24 cellular contexts compared by ENCODE assay signal in the genomic region with DNA sequence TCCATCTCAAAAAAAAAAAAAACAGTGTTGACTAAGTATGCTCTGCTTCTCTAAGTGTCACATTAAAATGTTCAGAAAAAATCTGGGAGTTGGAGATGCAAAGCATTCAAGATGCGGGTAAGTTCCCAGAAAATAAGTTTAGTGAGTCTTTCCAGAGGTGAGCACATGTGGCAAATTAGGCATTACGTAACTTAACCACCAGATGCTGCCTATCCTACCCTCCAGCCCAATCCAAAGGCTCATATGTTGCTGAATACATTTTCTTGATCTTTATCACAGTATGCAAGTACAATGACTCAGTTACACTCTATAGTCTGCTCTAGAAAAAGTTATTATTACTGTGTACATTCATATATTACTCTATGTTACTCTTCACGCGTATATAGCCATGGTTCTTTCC. TPM values are rescaled to one million over a fixed set of nuclear protein-coding genes. Genes with fewer than 3 reads are reported as not detected.
A peak's percentile ranks its signal among the peaks of the same experiment; 100 is the strongest.
DNase-seq lines count a peak whose midpoint lies in the region; ATAC-seq lines count a peak whose summit lies in the region.
"Had no signal": no experiment of that assay in that cellular context is flagged by ENCODE, and none has a peak within 500 bp of the region (broad histone marks: within the 10 kb centered on the region; RNA-seq: fewer than 3 reads in every experiment).

No MANE protein-coding gene starts in this region.

- peak; percentile 49 for ATAC-seq in activated CD4-positive, alpha-beta T cell treated with anti-CD3 and anti-CD28 coated beads for 36 hours
- ATAC-seq: heart left ventricle; stimulated activated memory B cell treated with anti-CD40 and anti-IgM and Interleukin-4, amounts not matched to agents 10 μg/mL and 1 μg/mL and 100 μg/mL, for 72 hours had no signal

- no peak overlapping the region for H2BK120ac ChIP-seq in trophoblast cell (ENCODE audit: insufficient read depth, low read length, poor library complexity)

- H3K4me3 Mint-ChIP-seq in activated CD4-positive, alpha-beta T cell treated with anti-CD3 and anti-CD28 coated beads for 36 hours, result no peak overlapping the region
- no peak overlapping the region for H3K4me3 Mint-ChIP-seq in activated CD4-positive, alpha-beta T cell treated with anti-CD3 and anti-CD28 coated beads, Interleukin-2, amount 10 ng/mL, durations not matched to agents 24 days and 14 days
- H3K4me3 Mint-ChIP-seq: stimulated activated memory B cell treated with anti-CD40 and anti-IgM and Interleukin-4, amounts not matched to agents 10 μg/mL and 1 μg/mL and 100 μg/mL, for 72 hours had no signal

- no peak overlapping the region for H3K27ac Mint-ChIP-seq in activated CD4-positive, alpha-beta T cell treated with anti-CD3 and anti-CD28 coated beads for 36 hours
- H3K27ac Mint-ChIP-seq in activated CD4-positive, alpha-beta T cell treated with anti-CD3 and anti-CD28 coated beads, Interleukin-2, amount 10 ng/mL, durations not matched to agents 24 days and 14 days, result no peak overlapping the region
- H3K27ac Mint-ChIP-seq: stimulated activated memory B cell treated with anti-CD40 and anti-IgM and Interleukin-4, amounts not matched to agents 10 μg/mL and 1 μg/mL and 100 μg/mL, for 72 hours had no signal

- no peak overlapping the region for H3K23ac ChIP-seq in trophoblast cell (ENCODE audit: low read length)

- no peaks in the 10 kb centered on the region for H3K9me3 Mint-ChIP-seq in activated CD4-positive, alpha-beta T cell treated with anti-CD3 and anti-CD28 coated beads for 36 hours (ENCODE audit: low read depth)
- peaks cover 3% of the 10 kb centered on the region for H3K9me3 Mint-ChIP-seq in activated CD4-positive, alpha-beta T cell treated with anti-CD3 and anti-CD28 coated beads, Interleukin-2, amount 10 ng/mL, durations not matched to agents 24 days and 14 days
- H3K9me3 Mint-ChIP-seq: stimulated activated memory B cell treated with anti-CD40 and anti-IgM and Interleukin-4, amounts not matched to agents 10 μg/mL and 1 μg/mL and 100 μg/mL, for 72 hours had no signal

- no peak overlapping the region for H2BK12ac ChIP-seq in trophoblast cell (ENCODE audit: low read length)

- no peak overlapping the region for H2BK5ac ChIP-seq in trophoblast cell (ENCODE audit: low read depth, low read length, poor library complexity)

- H3K4ac ChIP-seq in trophoblast cell (ENCODE audit: low read depth, low read length), result no peak overlapping the region

- H3K4me1 ChIP-seq in trophoblast cell (ENCODE audit: control insufficient read depth in 1 of 2, insufficient read depth in 2 of 2, low read length in 2 of 2), result peaks cover 0 to 4% of the 10 kb centered on the region in 2 experiments
- H3K4me1 ChIP-seq: ascending aorta, colonic mucosa, HAP-1, thyroid gland had no signal

- no peak overlapping the region for H4K12ac ChIP-seq in trophoblast cell (ENCODE audit: low read depth, low read length)

- H3K79me2 ChIP-seq in trophoblast cell (ENCODE audit: control insufficient read depth, insufficient read depth, low read length, poor library complexity), result no peaks in the 10 kb centered on the region

- no peak overlapping the region for H3K4me3 ChIP-seq in trophoblast cell (ENCODE audit: low read depth, low read length)
- H3K4me3 ChIP-seq: ascending aorta, colonic mucosa, HAP-1, heart left ventricle, right atrium auricular region, thyroid gland had no signal

- no peak overlapping the region for H2AFZ ChIP-seq in trophoblast cell (ENCODE audit: insufficient read depth, low read length, poor library complexity)

- no peak overlapping the region for H4K91ac ChIP-seq in trophoblast cell (ENCODE audit: low read depth, low read length)

- H2AK5ac ChIP-seq in trophoblast cell (ENCODE audit: low read length), result no peak overlapping the region

- H4K8ac ChIP-seq in trophoblast cell (ENCODE audit: low read depth, low read length), result no peak overlapping the region

- H3K4me1 Mint-ChIP-seq in activated CD4-positive, alpha-beta T cell treated with anti-CD3 and anti-CD28 coated beads for 36 hours, result peaks cover 2% of the 10 kb centered on the region
- H3K4me1 Mint-ChIP-seq in activated CD4-positive, alpha-beta T cell treated with anti-CD3 and anti-CD28 coated beads, Interleukin-2, amount 10 ng/mL, durations not matched to agents 24 days and 14 days, result no peaks in the 10 kb centered on the region
- H3K4me1 Mint-ChIP-seq: stimulated activated memory B cell treated with anti-CD40 and anti-IgM and Interleukin-4, amounts not matched to agents 10 μg/mL and 1 μg/mL and 100 μg/mL, for 72 hours had no signal

- POLR2A ChIA-PET in activated CD4-positive, alpha-beta T cell treated with anti-CD3 and anti-CD28 coated beads for 36 hours (lab: Charles Lee), result no interaction called here

- CTCF ChIA-PET in activated CD4-positive, alpha-beta T cell treated with anti-CD3 and anti-CD28 coated beads for 36 hours (lab: Charles Lee), result no interaction called here

- peaks cover 0 to 6% of the 10 kb centered on the region in 2 experiments for H3K36me3 ChIP-seq in trophoblast cell (ENCODE audit: control insufficient read depth in 1 of 2, insufficient read depth in 2 of 2, low read length in 2 of 2)
- H3K36me3 ChIP-seq: ascending aorta, colonic mucosa, HAP-1, heart left ventricle, right atrium auricular region, thyroid gland had no signal

- H3K27ac ChIP-seq in trophoblast cell (ENCODE audit: low read depth, low read length), result no peak overlapping the region
- H3K27ac ChIP-seq: ascending aorta, colonic mucosa, heart left ventricle, right atrium auricular region, thyroid gland had no signal

- H3K27me3 ChIP-seq in trophoblast cell (ENCODE audit: insufficient read depth, low read length), result no peaks in the 10 kb centered on the region

- H3K27me3 Mint-ChIP-seq in activated CD4-positive, alpha-beta T cell treated with anti-CD3 and anti-CD28 coated beads for 36 hours, result peaks cover 25% of the 10 kb centered on the region
- peaks cover 30% of the 10 kb centered on the region for H3K27me3 Mint-ChIP-seq in activated CD4-positive, alpha-beta T cell treated with anti-CD3 and anti-CD28 coated beads, Interleukin-2, amount 10 ng/mL, durations not matched to agents 24 days and 14 days

- H3K9me3 ChIP-seq in trophoblast cell (ENCODE audit: insufficient read depth, low read depth, low read length), result no peaks in the 10 kb centered on the region
- H3K9me3 ChIP-seq: ascending aorta, colonic mucosa, HAP-1, heart left ventricle, right atrium auricular region, thyroid gland had no signal

- H3K4me2 ChIP-seq in trophoblast cell (ENCODE audit: low read length), result no peak overlapping the region

- H3K9ac ChIP-seq in trophoblast cell (ENCODE audit: low read length), result no peak overlapping the region

- no peaks in the 10 kb centered on the region for H3K36me3 Mint-ChIP-seq in activated CD4-positive, alpha-beta T cell treated with anti-CD3 and anti-CD28 coated beads for 36 hours (ENCODE audit: low read depth)
- no peaks in the 10 kb centered on the region for H3K36me3 Mint-ChIP-seq in activated CD4-positive, alpha-beta T cell treated with anti-CD3 and anti-CD28 coated beads, Interleukin-2, amount 10 ng/mL, durations not matched to agents 24 days and 14 days (ENCODE audit: low read depth)
- H3K36me3 Mint-ChIP-seq: stimulated activated memory B cell treated with anti-CD40 and anti-IgM and Interleukin-4, amounts not matched to agents 10 μg/mL and 1 μg/mL and 100 μg/mL, for 72 hours had no signal

- H3K79me1 ChIP-seq in trophoblast cell (ENCODE audit: low read length), result no peaks in the 10 kb centered on the region

- no peak overlapping the region for H3K14ac ChIP-seq in trophoblast cell (ENCODE audit: low read length)

- no CpG with 5 or more reads among the region's 4 CpGs for WGBS in trophoblast cell (ENCODE audit: extremely low coverage, insufficient coverage, insufficient read length)

- no peak overlapping the region for H3K18ac ChIP-seq in trophoblast cell (ENCODE audit: low read length)

- intact Hi-C loops in activated CD4-positive, alpha-beta T cell treated with anti-CD3 and anti-CD28 coated beads for 36 hours (cut with DNase I, micrococcal nuclease), result no loop called here
- intact Hi-C loops in activated CD4-positive, alpha-beta T cell treated with anti-CD3 and anti-CD28 coated beads, Interleukin-2, amount 10 ng/mL, durations not matched to agents 24 days and 14 days (cut with micrococcal nuclease), result no loop called here

- DNase-seq in activated CD4-positive, alpha-beta T cell treated with anti-CD3 and anti-CD28 coated beads for 36 hours, result no peak
- no peak for DNase-seq in activated CD4-positive, alpha-beta T cell treated with anti-CD3 and anti-CD28 coated beads, Interleukin-2, amount 10 ng/mL, durations not matched to agents 24 days and 14 days
- DNase-seq in OCI-M1 (lab: John Stamatoyannopoulos, UW), result peak; percentile 23
- DNase-seq in dedifferentiated amniotic fluid mesenchymal stem cell (ENCODE audit: extremely low spot score), result peak; percentile 20
- peak; percentile 90 to 98 for DNase-seq in trophoblast cell
- DNase-seq in SKM-1 treated with dmso at 0.1 percent for 144 hours (lab: John Stamatoyannopoulos, UW; ENCODE audit: unreplicated experiment), result no peak
- no peak for DNase-seq in GDM1 (lab: John Stamatoyannopoulos, UW)
- DNase-seq in NK-92 treated with Interleukin-12 subunit alpha and Interleukin-12 subunit beta, amount 100 ng/mL, for 24 hours (lab: John Stamatoyannopoulos, UW), result no peak
- DNase-seq: 8988T; activated naive CD4-positive, alpha-beta T cell; colonic mucosa; DND-41; heart left ventricle; Kasumi-1; NCI-H1436; NCI-H82; occipital lobe; SW 1271; thyroid gland had no signal

RNA-seq across cellular contexts. Expression of gene SLC2A14, which starts 3.6 kb away (rescaled TPM):
- total RNA-seq in activated CD4-positive, alpha-beta T cell treated with anti-CD3 and anti-CD28 coated beads for 36 hours, result under 1 TPM; 0.19 to 0.25 TPM
- total RNA-seq in activated CD4-positive, alpha-beta T cell treated with anti-CD3 and anti-CD28 coated beads, Interleukin-2, amount 10 ng/mL, durations not matched to agents 24 days and 14 days, result 0.09 and 0.31 TPM in 2 replicates
- polyA plus RNA-seq in trophoblast cell (2013), result 17.6 TPM in 2 replicates
- total RNA-seq: ascending aorta, endothelial cell of umbilical vein, occipital lobe, right atrium auricular region had no signal
- polyA plus RNA-seq: endothelial cell of umbilical vein, heart left ventricle had no signal

Comparison
In these comparisons a context has a peak if more than half of its experiments do, and no peak if none do; other contexts are left out.
1. DNase-seq: peak in OCI-M1 (single experiment), dedifferentiated amniotic fluid mesenchymal stem cell (single experiment) and trophoblast cell (2 of 2); none in activated CD4-positive, alpha-beta T cell treated with anti-CD3 and anti-CD28 coated beads for 36 hours (single experiment), activated CD4-positive, alpha-beta T cell treated with anti-CD3 and anti-CD28 coated beads, Interleukin-2, amount 10 ng/mL, durations not matched to agents 24 days and 14 days (single experiment), SKM-1 treated with dmso at 0.1 percent for 144 hours (single experiment), GDM1 (single experiment) and NK-92 treated with Interleukin-12 subunit alpha and Interleukin-12 subunit beta, amount 100 ng/mL, for 24 hours (single experiment).